Comparison of ENCODE assay signal across 19 cellular contexts in the genomic region with DNA sequence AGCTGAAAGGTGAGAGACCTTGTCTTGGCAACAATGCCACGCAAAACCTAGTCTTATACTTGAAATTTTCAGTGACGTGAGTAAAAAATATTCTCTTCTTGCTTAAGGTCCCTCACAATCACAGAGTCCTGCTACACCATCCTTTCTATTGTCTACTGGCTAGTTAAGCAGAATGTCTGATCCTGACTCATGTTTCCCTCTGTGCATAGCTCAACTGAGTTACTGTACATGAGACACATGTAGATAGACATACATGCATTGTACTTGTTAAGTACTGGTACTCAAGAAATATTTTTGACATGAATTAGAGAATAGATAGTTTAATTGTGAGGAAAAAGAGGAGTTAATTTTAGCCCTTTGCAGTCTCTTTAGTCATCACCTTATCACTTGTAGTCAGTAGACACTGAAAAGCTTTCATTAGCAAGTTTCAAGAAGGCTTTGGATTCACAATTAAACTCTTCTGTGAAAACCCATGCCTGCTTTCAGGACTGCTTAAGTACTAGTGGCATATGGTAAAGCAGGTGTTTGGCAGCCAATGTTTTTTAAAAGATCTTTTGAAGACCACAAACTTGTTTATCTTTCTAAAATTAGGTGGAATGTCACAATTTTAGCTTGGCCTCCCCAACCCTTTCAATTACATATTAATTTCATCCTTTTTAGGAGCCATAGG.
DNase-seq lines count a peak whose midpoint lies in the region; ATAC-seq, FAIRE-seq and TF ChIP-seq lines count a peak whose summit lies in the region.
"Had no signal": no experiment of that assay in that cellular context is flagged by ENCODE, and none has a peak within 500 bp of the region (broad histone marks: within the 10 kb centered on the region; RNA-seq: fewer than 3 reads in every experiment).

No MANE protein-coding gene starts in this region.

- CTCF ChIA-PET in PC-9 (lab: Charles Lee): no interaction called here

- intact Hi-C loops in PC-9 (cut with micrococcal nuclease; ENCODE audit: unreplicated experiment): no loop called here

- H3K27me3 ChIP-seq in PC-9 (ENCODE audit: insufficient read depth, low read depth): no peaks in the 10 kb centered on the region
- H3K27me3 ChIP-seq: SJSA1 had no signal

- H3K27ac Mint-ChIP-seq in stimulated activated naive CD8-positive, alpha-beta T cell treated with anti-CD3 and anti-CD28 coated beads, Interleukin-15, amount 100 ng/mL, for 72 hours: no peak overlapping the region
- H3K27ac Mint-ChIP-seq: activated naive CD8-positive, alpha-beta T cell; stimulated activated naive CD8-positive, alpha-beta T cell treated with anti-CD3 and anti-CD28 coated beads, Interleukin-15, Interleukin-2, amounts not matched to agents 100 ng/mL and 50 ng/mL, for 24 hours had no signal

- peak; percentile 96 for DNase-seq in DMS 273 treated with DMSO at 0.1 percent for 48 hours (lab: John Stamatoyannopoulos, UW)
- DNase-seq in GM19239 (ENCODE audit: insufficient read length, low spot score): no peak
- DNase-seq in NCI-H524 (lab: John Stamatoyannopoulos, UW): peak; percentile 65 to 90
- DNase-seq in fibroblast of mammary gland (ENCODE audit: low read depth): peak; percentile 45
- no peak for DNase-seq in stimulated activated naive CD8-positive, alpha-beta T cell treated with anti-CD3 and anti-CD28 coated beads, Interleukin-15, amount 100 ng/mL, for 72 hours
- DNase-seq in PC-9: no peak
- no peak for DNase-seq in cortex of kidney (lab: John Stamatoyannopoulos, UW)
- DNase-seq: activated CD4-positive, alpha-beta T cell treated with anti-CD3 and anti-CD28 coated beads for 48 hours; activated T-cell treated with anti-CD3 and anti-CD28 coated beads, Interleukin-2, amount 50 U/mL, for 4 hours; KG1; NCI-H187 treated with DMSO at 0.1 percent for 48 hours had no signal

- H3K27me3 Mint-ChIP-seq in stimulated activated naive CD8-positive, alpha-beta T cell treated with anti-CD3 and anti-CD28 coated beads, Interleukin-15, amount 100 ng/mL, for 72 hours: peaks cover 24% of the 10 kb centered on the region

- POLR2A ChIA-PET in PC-9 (lab: Charles Lee; ENCODE audit: unreplicated experiment): no interaction called here

- H3K4me1 ChIP-seq in PC-9 (replicated peaks; ENCODE audit: insufficient read depth): no peaks in the 10 kb centered on the region
- H3K4me1 ChIP-seq: parathyroid adenoma had no signal

- no peak overlapping the region for H2AFZ ChIP-seq in PC-9
- H2AFZ ChIP-seq: parathyroid adenoma had no signal

- TF ChIP-seq CTCF in fibroblast of mammary gland (conservative IDR thresholded peaks at IDR 0.05; ENCODE audit: control insufficient read depth, insufficient read depth, low read depth, low read length): no peak
- no peak for TF ChIP-seq CTCF in PC-9 (conservative IDR thresholded peaks at IDR 0.05)

- peaks cover 0 to 8% of the 10 kb centered on the region in 2 donors for H3K9me3 Mint-ChIP-seq in stimulated activated naive CD8-positive, alpha-beta T cell treated with anti-CD3 and anti-CD28 coated beads, Interleukin-15, amount 100 ng/mL, for 72 hours
- H3K9me3 Mint-ChIP-seq: activated T-cell treated with anti-CD3 and anti-CD28 coated beads, Interleukin-2, amount 50 U/mL, for 4 hours; stimulated activated naive CD8-positive, alpha-beta T cell treated with anti-CD3 and anti-CD28 coated beads, Interleukin-15, Interleukin-2, amounts not matched to agents 100 ng/mL and 50 ng/mL, for 24 hours had no signal

- FAIRE-seq in GM19239 (lab: Jason Lieb, UNC): peak; percentile 33
- FAIRE-seq: bronchial epithelial cell had no signal

- H3K79me2 ChIP-seq in PC-9 (ENCODE audit: low read depth): no peaks in the 10 kb centered on the region
- H3K79me2 ChIP-seq: parathyroid adenoma had no signal

- H3K9me2 ChIP-seq in PC-9 (ENCODE audit: insufficient read depth): no peaks in the 10 kb centered on the region; the same call in 1 of the 2 replicates

- BruUV-seq in PC-9 (replicated peaks; lab: Mats Ljungman, UMichigan): no TSS peak

- H3K4me1 Mint-ChIP-seq in stimulated activated naive CD8-positive, alpha-beta T cell treated with anti-CD3 and anti-CD28 coated beads, Interleukin-15, amount 100 ng/mL, for 72 hours: no peaks in the 10 kb centered on the region

- no peaks in the 10 kb centered on the region for H3K9me3 ChIP-seq in PC-9 (ENCODE audit: insufficient read depth, low read depth)
- H3K9me3 ChIP-seq: SJSA1 had no signal

- no peaks in the 10 kb centered on the region for H3F3A ChIP-seq in PC-9 (ENCODE audit: insufficient read depth, low read depth)

- no peak overlapping the region for H3K4me3 ChIP-seq in fibroblast of mammary gland (ENCODE audit: control insufficient read depth, low read depth, low read length)
- no peak overlapping the region for H3K4me3 ChIP-seq in PC-9
- H3K4me3 ChIP-seq: SJSA1 had no signal

- H3K36me3 ChIP-seq in PC-9 (ENCODE audit: low read depth): no peaks in the 10 kb centered on the region
- H3K36me3 ChIP-seq: SJSA1 had no signal

- H3K4me2 ChIP-seq in PC-9: no peak overlapping the region

- no peak for ATAC-seq in stimulated activated naive CD8-positive, alpha-beta T cell treated with anti-CD3 and anti-CD28 coated beads, Interleukin-15, amount 100 ng/mL, for 72 hours
- no peak for ATAC-seq in GM19397 (IDR thresholded peaks at IDR 0.05; ENCODE audit: unreplicated experiment)
- ATAC-seq: activated T-cell treated with anti-CD3 and anti-CD28 coated beads, Interleukin-2, amount 50 U/mL, for 4 hours; left lobe of liver had no signal

- H3K4me3 Mint-ChIP-seq in stimulated activated naive CD8-positive, alpha-beta T cell treated with anti-CD3 and anti-CD28 coated beads, Interleukin-15, amount 100 ng/mL, for 72 hours: no peak overlapping the region
- H3K4me3 Mint-ChIP-seq: activated naive CD8-positive, alpha-beta T cell; activated T-cell treated with anti-CD3 and anti-CD28 coated beads, Interleukin-2, amount 50 U/mL, for 4 hours; stimulated activated naive CD8-positive, alpha-beta T cell treated with anti-CD3 and anti-CD28 coated beads, Interleukin-15, Interleukin-2, amounts not matched to agents 100 ng/mL and 50 ng/mL, for 24 hours had no signal

- no peak overlapping the region for H3K27ac ChIP-seq in PC-9
- H3K27ac ChIP-seq: HL-60, parathyroid adenoma, SJSA1 had no signal

- no peaks in the 10 kb centered on the region for H4K20me1 ChIP-seq in PC-9 (ENCODE audit: insufficient read depth)

Comparison
In these comparisons a context has a peak if more than half of its experiments do, and no peak if none do; other contexts are left out.
1. DNase-seq: peak in DMS 273 treated with DMSO at 0.1 percent for 48 hours (single experiment), NCI-H524 (2 of 2) and fibroblast of mammary gland (single experiment); none in GM19239 (single experiment), stimulated activated naive CD8-positive, alpha-beta T cell treated with anti-CD3 and anti-CD28 coated beads, Interleukin-15, amount 100 ng/mL, for 72 hours (0 of 2), PC-9 (0 of 2) and cortex of kidney (single experiment).